Comparison of ENCODE assay signal across 21 cellular contexts in the genomic region with DNA sequence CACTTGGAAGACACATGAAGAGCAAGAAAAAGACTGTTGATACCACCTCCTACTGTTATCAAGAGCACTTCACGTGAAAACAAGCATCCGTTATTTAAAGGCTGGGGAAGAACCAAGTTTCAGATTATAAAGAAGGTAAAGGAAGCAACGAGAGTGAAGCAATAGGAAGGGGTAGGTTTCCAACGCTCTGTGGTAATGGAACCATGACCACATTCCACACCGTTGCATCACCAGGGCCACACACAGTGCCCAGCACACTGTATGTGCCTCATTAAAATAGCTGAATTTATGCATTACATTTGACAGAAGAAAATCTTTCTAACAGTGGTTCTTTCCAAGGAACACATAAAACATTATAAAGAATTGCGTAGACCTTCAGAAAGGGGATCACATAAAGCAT.
A peak's percentile ranks its signal among the peaks of the same experiment; 100 is the strongest.
DNase-seq lines count a peak whose midpoint lies in the region; ATAC-seq and TF ChIP-seq lines count a peak whose summit lies in the region.
"Had no signal": no experiment of that assay in that cellular context is flagged by ENCODE, and none has a peak within 500 bp of the region (broad histone marks: within the 10 kb centered on the region; RNA-seq: fewer than 3 reads in every experiment).

No MANE protein-coding gene starts in this region.

- ATAC-seq in GM19035 (IDR thresholded peaks at IDR 0.05; ENCODE audit: unreplicated experiment) = no peak
- ATAC-seq: naive thymus-derived CD8-positive, alpha-beta T cell; stimulated activated naive B cell treated with anti-CD40 and anti-IgM and Interleukin-4, amounts not matched to agents 10 μg/mL and 1 μg/mL and 100 μg/mL, for 72 hours had no signal

- no peak for TF ChIP-seq CTCF in fibroblast of mammary gland (conservative IDR thresholded peaks at IDR 0.05; ENCODE audit: control insufficient read depth, insufficient read depth, low read depth, low read length)
- TF ChIP-seq CTCF in endothelial cell (IDR thresholded peaks at IDR 0.05; ENCODE audit: unreplicated experiment) = no peak

- H3K9me3 ChIP-seq in SJSA1 (replicated peaks) = 0 out of 2 replicates have a peak, but pooled peaks cover 3% of the 10 kb centered on the region

- H3K27ac ChIP-seq in SJSA1 = peak overlapping the region; percentile 71
- H3K27ac ChIP-seq: hepatocyte, right atrium auricular region had no signal

- peaks cover 25% of the 10 kb centered on the region for H3K4me1 ChIP-seq in SJSA1 (replicated peaks)
- H3K4me1 ChIP-seq: right atrium auricular region had no signal

- peaks cover 5% of the 10 kb centered on the region for H3K36me3 Mint-ChIP-seq in endothelial cell (ENCODE audit: low read depth, unreplicated experiment)
- no peaks in the 10 kb centered on the region for H3K36me3 Mint-ChIP-seq in activated CD4-positive, alpha-beta T cell treated with anti-CD3 and anti-CD28 coated beads, Interleukin-2, amount 10 ng/mL, durations not matched to agents 24 days and 14 days (ENCODE audit: low read depth)
- H3K36me3 Mint-ChIP-seq: activated naive CD4-positive, alpha-beta T cell treated with anti-CD3 and anti-CD28 coated beads, Interleukin-2, amount 50 U/mL, for 24 hours; CD4-positive, CD25-positive, alpha-beta regulatory T cell had no signal

- no peaks in the 10 kb centered on the region for H3K27me3 ChIP-seq in SJSA1 (replicated peaks)
- H3K27me3 ChIP-seq: hepatocyte, right atrium auricular region had no signal

- H3K4me3 ChIP-seq in SJSA1 = no peak overlapping the region
- no peak overlapping the region for H3K4me3 ChIP-seq in fibroblast of mammary gland (ENCODE audit: control insufficient read depth, low read depth, low read length)
- H3K4me3 ChIP-seq: hepatocyte, right atrium auricular region had no signal

- H3K27me3 Mint-ChIP-seq in endothelial cell (ENCODE audit: unreplicated experiment) = peaks cover 4% of the 10 kb centered on the region
- no peaks in the 10 kb centered on the region for H3K27me3 Mint-ChIP-seq in activated CD4-positive, alpha-beta T cell treated with anti-CD3 and anti-CD28 coated beads, Interleukin-2, amount 10 ng/mL, durations not matched to agents 24 days and 14 days
- H3K27me3 Mint-ChIP-seq: activated B cell treated with CpG ODN at 0.5 μM for 24 hours; activated naive CD4-positive, alpha-beta T cell treated with anti-CD3 and anti-CD28 coated beads, Interleukin-2, amount 50 U/mL, for 24 hours; CD4-positive, CD25-positive, alpha-beta regulatory T cell; central memory CD8-positive, alpha-beta T cell; stimulated activated naive B cell treated with anti-CD40 and anti-IgM and Interleukin-4, amounts not matched to agents 10 μg/mL and 1 μg/mL and 100 μg/mL, for 72 hours had no signal

- H3K27ac Mint-ChIP-seq in endothelial cell (ENCODE audit: unreplicated experiment) = no peak overlapping the region
- no peak overlapping the region for H3K27ac Mint-ChIP-seq in activated CD4-positive, alpha-beta T cell treated with anti-CD3 and anti-CD28 coated beads, Interleukin-2, amount 10 ng/mL, durations not matched to agents 24 days and 14 days
- H3K27ac Mint-ChIP-seq: activated B cell treated with CpG ODN at 0.5 μM for 24 hours; activated naive CD4-positive, alpha-beta T cell treated with anti-CD3 and anti-CD28 coated beads, Interleukin-2, amount 50 U/mL, for 24 hours; naive thymus-derived CD8-positive, alpha-beta T cell; stimulated activated naive B cell treated with anti-CD40 and anti-IgM and Interleukin-4, amounts not matched to agents 10 μg/mL and 1 μg/mL and 100 μg/mL, for 72 hours had no signal

- no peaks in the 10 kb centered on the region for H3K4me1 Mint-ChIP-seq in endothelial cell (ENCODE audit: unreplicated experiment)
- H3K4me1 Mint-ChIP-seq in activated CD4-positive, alpha-beta T cell treated with anti-CD3 and anti-CD28 coated beads, Interleukin-2, amount 10 ng/mL, durations not matched to agents 24 days and 14 days = no peaks in the 10 kb centered on the region
- H3K4me1 Mint-ChIP-seq: activated naive CD4-positive, alpha-beta T cell treated with anti-CD3 and anti-CD28 coated beads, Interleukin-2, amount 50 U/mL, for 24 hours; CD4-positive, CD25-positive, alpha-beta regulatory T cell; central memory CD8-positive, alpha-beta T cell had no signal

- intact Hi-C loops in activated CD4-positive, alpha-beta T cell treated with anti-CD3 and anti-CD28 coated beads, Interleukin-2, amount 10 ng/mL, durations not matched to agents 24 days and 14 days (cut with micrococcal nuclease) = no loop called here

- peaks cover 15% of the 10 kb centered on the region for H3K9me3 Mint-ChIP-seq in endothelial cell (ENCODE audit: unreplicated experiment)
- peaks cover 13% of the 10 kb centered on the region for H3K9me3 Mint-ChIP-seq in activated CD4-positive, alpha-beta T cell treated with anti-CD3 and anti-CD28 coated beads, Interleukin-2, amount 10 ng/mL, durations not matched to agents 24 days and 14 days

- peak; percentile 30 for DNase-seq in Caki2 (ENCODE audit: low read depth)
- DNase-seq in Kasumi-1 (lab: John Stamatoyannopoulos, UW) = peak; percentile 71 to 84
- peak; percentile 64 to 80 for DNase-seq in SJSA1 (ENCODE audit: low read depth in 1 of 2, low spot score in 2 of 2)
- DNase-seq in fibroblast of mammary gland (ENCODE audit: low read depth) = peak; percentile 15
- no peak for DNase-seq in endothelial cell (ENCODE audit: low spot score)
- DNase-seq in COLO829 (ENCODE audit: low spot score) = no peak
- no peak for DNase-seq in activated CD4-positive, alpha-beta T cell treated with anti-CD3 and anti-CD28 coated beads, Interleukin-2, amount 10 ng/mL, durations not matched to agents 24 days and 14 days
- DNase-seq: activated B cell treated with CpG ODN at 0.5 μM for 24 hours; activated CD8-positive, alpha-beta memory T cell treated with anti-CD3 and anti-CD28 coated beads, Interleukin-2, amount 50 U/mL, for 48 hours; CD4-positive, CD25-positive, alpha-beta regulatory T cell; naive thymus-derived CD8-positive, alpha-beta T cell; NCI-H1436 treated with DMSO at 0.1 percent for 48 hours; NCI-H69; Right ventricle myocardium superior; stimulated activated CD4-positive, alpha-beta T cell treated with anti-CD3 and anti-CD28 coated beads, Interleukin-4, amount 100 ng/mL, for 24 hours; stimulated activated naive B cell treated with anti-CD40 and anti-IgM and Interleukin-4, amounts not matched to agents 10 μg/mL and 1 μg/mL and 100 μg/mL, for 72 hours had no signal

- H3K4me3 Mint-ChIP-seq in endothelial cell (ENCODE audit: unreplicated experiment) = no peak overlapping the region
- no peak overlapping the region for H3K4me3 Mint-ChIP-seq in activated CD4-positive, alpha-beta T cell treated with anti-CD3 and anti-CD28 coated beads, Interleukin-2, amount 10 ng/mL, durations not matched to agents 24 days and 14 days
- H3K4me3 Mint-ChIP-seq: activated B cell treated with CpG ODN at 0.5 μM for 24 hours; activated naive CD4-positive, alpha-beta T cell treated with anti-CD3 and anti-CD28 coated beads, Interleukin-2, amount 50 U/mL, for 24 hours; CD4-positive, CD25-positive, alpha-beta regulatory T cell; central memory CD8-positive, alpha-beta T cell; naive thymus-derived CD8-positive, alpha-beta T cell; stimulated activated naive B cell treated with anti-CD40 and anti-IgM and Interleukin-4, amounts not matched to agents 10 μg/mL and 1 μg/mL and 100 μg/mL, for 72 hours had no signal

- in situ Hi-C loops in Caki2 (cut with HindIII; ENCODE audit: low pct_unique_long_range_greater_than_20kb, low sequenced_read_pairs) = no loop called here

- no peaks in the 10 kb centered on the region for H3K36me3 ChIP-seq in SJSA1
- H3K36me3 ChIP-seq: right atrium auricular region had no signal

Comparison
In these comparisons a context has a peak if more than half of its experiments do, and no peak if none do; other contexts are left out.
1. DNase-seq: peak in Caki2 (single experiment), Kasumi-1 (2 of 2), SJSA1 (2 of 2) and fibroblast of mammary gland (single experiment); none in endothelial cell (single experiment), COLO829 (single experiment) and activated CD4-positive, alpha-beta T cell treated with anti-CD3 and anti-CD28 coated beads, Interleukin-2, amount 10 ng/mL, durations not matched to agents 24 days and 14 days (single experiment).